In genomic region chr22:49853981-49854791, GRCh38 we compare ENCODE assay signal across 1 cellular context.
TF ChIP-seq lines count a peak whose summit lies in the region.

No MANE protein-coding gene starts in this region.

TF ChIP-seq in H1, 55 proteins besides CTCF, POLR2A, EP300 and RAD21:
- TF ChIP-seq MAX (IDR thresholded peaks at IDR 0.05) (peak; percentile 2; the same call in 1 of the 2 replicates), RXRA (IDR thresholded peaks at IDR 0.05; ENCODE audit: insufficient read depth, low read depth, low read length) (no peak), HDAC6 (IDR thresholded peaks at IDR 0.05; ENCODE audit: low read depth, low read length) (no peak), RBBP5 (IDR thresholded peaks at IDR 0.05; ENCODE audit: borderline replicate concordance, low read depth, low read length) (no peak), SAP30 (IDR thresholded peaks at IDR 0.05; ENCODE audit: insufficient read depth, insufficient replicate concordance, low read length) (peak; percentile 45), ASH2L (IDR thresholded peaks at IDR 0.05; ENCODE audit: low read length) (peak; percentile 24), JUND (IDR thresholded peaks at IDR 0.05; ENCODE audit: low read length) (no peak), CTBP2 (IDR thresholded peaks at IDR 0.05; ENCODE audit: borderline replicate concordance, insufficient read depth, insufficient read length, low read length) (no peak), CBX5 (IDR thresholded peaks at IDR 0.05; ENCODE audit: low read depth, low read length) (no peak), RFX5 (IDR thresholded peaks at IDR 0.05; ENCODE audit: borderline replicate concordance, low read depth, low read length) (no peak), MAFK (IDR thresholded peaks at IDR 0.05; ENCODE audit: low read depth, low read length) (no peak), CHD1 (IDR thresholded peaks at IDR 0.05; ENCODE audit: low read depth, low read length) (no peak), TCF12 (IDR thresholded peaks at IDR 0.05; ENCODE audit: low read depth, low read length) (no peak), CHD7 (IDR thresholded peaks at IDR 0.05; ENCODE audit: insufficient replicate concordance, low read length) (no peak), NRF1 (IDR thresholded peaks at IDR 0.05; ENCODE audit: low read depth, low read length) (no peak), TAF7 (optimal IDR thresholded peaks at IDR 0.05; ENCODE audit: borderline replicate concordance, low read depth, low read length) (no peak), EGR1 (IDR thresholded peaks at IDR 0.05; ENCODE audit: borderline replicate concordance, low read depth, low read length) (no peak), GABPA (IDR thresholded peaks at IDR 0.05; ENCODE audit: borderline replicate concordance, insufficient read depth, low read length) (no peak), EZH2 (IDR thresholded peaks at IDR 0.05; ENCODE audit: low read depth, low read length, severe bottlenecking) (no peak), SP4 (IDR thresholded peaks at IDR 0.05; ENCODE audit: low read length) (no peak), E2F6 (IDR thresholded peaks at IDR 0.05) (no peak), SUZ12 (IDR thresholded peaks at IDR 0.05; ENCODE audit: low read length) (no peak), ATF3 (IDR thresholded peaks at IDR 0.05; ENCODE audit: insufficient read depth, low read depth, low read length) (no peak), TBP (IDR thresholded peaks at IDR 0.05; ENCODE audit: low read depth, low read length) (no peak), CREB1 (IDR thresholded peaks at IDR 0.05) (no peak), SP2 (IDR thresholded peaks at IDR 0.05; ENCODE audit: low read length) (no peak), SIX5 (IDR thresholded peaks at IDR 0.05; ENCODE audit: low read depth, low read length) (no peak), USF2 (IDR thresholded peaks at IDR 0.05; ENCODE audit: low read length) (no peak), HDAC2 (IDR thresholded peaks at IDR 0.05; ENCODE audit: borderline replicate concordance in 1 of 2, low read depth in 2 of 2, low read length in 2 of 2) (0 out of 4 replicates have a peak, but pooled peaks of 1 of the 2 experiments have one; percentile 50), CHD2 (IDR thresholded peaks at IDR 0.05; ENCODE audit: low read length) (no peak), NANOG (IDR thresholded peaks at IDR 0.05; ENCODE audit: insufficient read depth, low read depth, low read length, poor library complexity, severe bottlenecking) (no peak), KDM1A (IDR thresholded peaks at IDR 0.05; ENCODE audit: borderline replicate concordance, low read length) (no peak), KDM4A (IDR thresholded peaks at IDR 0.05; ENCODE audit: low read depth, low read length, severe bottlenecking) (peak; percentile 39), POU5F1 (IDR thresholded peaks at IDR 0.05; ENCODE audit: low read depth, low read length) (no peak), BRCA1 (IDR thresholded peaks at IDR 0.05; ENCODE audit: low read depth, low read length) (no peak), ATF2 (IDR thresholded peaks at IDR 0.05; ENCODE audit: low read length) (no peak), JUN (IDR thresholded peaks at IDR 0.05; ENCODE audit: low read depth, low read length) (no peak), ZNF274 (IDR thresholded peaks at IDR 0.05; ENCODE audit: borderline replicate concordance, extremely low read depth, low read length) (no peak), SRF (IDR thresholded peaks at IDR 0.05; ENCODE audit: low read depth, low read length) (no peak), BCL11A (IDR thresholded peaks at IDR 0.05; ENCODE audit: low read depth in 2 of 2, low read length in 2 of 2) (no peak), POLR2AphosphoS5 (IDR thresholded peaks at IDR 0.05; ENCODE audit: low read depth, low read length) (no peak), YY1 (IDR thresholded peaks at IDR 0.05; ENCODE audit: low read depth, low read length) (no peak), SP1 (IDR thresholded peaks at IDR 0.05; ENCODE audit: low read depth, low read length) (no peak), CBX8 (IDR thresholded peaks at IDR 0.05; ENCODE audit: borderline replicate concordance, low read depth, low read length) (no peak), CEBPB (IDR thresholded peaks at IDR 0.05; ENCODE audit: low read depth, low read length) (no peak), KDM5A (IDR thresholded peaks at IDR 0.05; ENCODE audit: low read length) (no peak), RNF2 (IDR thresholded peaks at IDR 0.05; ENCODE audit: borderline replicate concordance, low read depth, low read length, missing control alignments, poor library complexity, severe bottlenecking) (no peak), GTF2F1 (IDR thresholded peaks at IDR 0.05; ENCODE audit: borderline replicate concordance, low read depth, low read length) (no peak), SIRT6 (IDR thresholded peaks at IDR 0.05; ENCODE audit: low read length) (no peak), SIN3A (conservative IDR thresholded peaks at IDR 0.05 in 1 of 2, IDR thresholded peaks at IDR 0.05 in 1 of 2; ENCODE audit: low read depth in 1 of 2, low read length in 2 of 2) (peak; percentile 51 to 62; a peak in 3 of 4 replicates), FOSL1 (IDR thresholded peaks at IDR 0.05; ENCODE audit: insufficient read depth, low read depth, low read length) (no peak), TAF1 (IDR thresholded peaks at IDR 0.05; ENCODE audit: low read depth, low read length) (peak; percentile 32; the same call in 1 of the 2 replicates), BACH1 (IDR thresholded peaks at IDR 0.05; ENCODE audit: low read length) (no peak), TEAD4 (IDR thresholded peaks at IDR 0.05; ENCODE audit: low read depth, low read length) (no peak), PHF8 (conservative IDR thresholded peaks at IDR 0.05; ENCODE audit: low read depth, low read length) (no peak; the same call in 1 of the 2 replicates)
